Comparison of ENCODE assay signal across 23 cellular contexts in the genomic region with DNA sequence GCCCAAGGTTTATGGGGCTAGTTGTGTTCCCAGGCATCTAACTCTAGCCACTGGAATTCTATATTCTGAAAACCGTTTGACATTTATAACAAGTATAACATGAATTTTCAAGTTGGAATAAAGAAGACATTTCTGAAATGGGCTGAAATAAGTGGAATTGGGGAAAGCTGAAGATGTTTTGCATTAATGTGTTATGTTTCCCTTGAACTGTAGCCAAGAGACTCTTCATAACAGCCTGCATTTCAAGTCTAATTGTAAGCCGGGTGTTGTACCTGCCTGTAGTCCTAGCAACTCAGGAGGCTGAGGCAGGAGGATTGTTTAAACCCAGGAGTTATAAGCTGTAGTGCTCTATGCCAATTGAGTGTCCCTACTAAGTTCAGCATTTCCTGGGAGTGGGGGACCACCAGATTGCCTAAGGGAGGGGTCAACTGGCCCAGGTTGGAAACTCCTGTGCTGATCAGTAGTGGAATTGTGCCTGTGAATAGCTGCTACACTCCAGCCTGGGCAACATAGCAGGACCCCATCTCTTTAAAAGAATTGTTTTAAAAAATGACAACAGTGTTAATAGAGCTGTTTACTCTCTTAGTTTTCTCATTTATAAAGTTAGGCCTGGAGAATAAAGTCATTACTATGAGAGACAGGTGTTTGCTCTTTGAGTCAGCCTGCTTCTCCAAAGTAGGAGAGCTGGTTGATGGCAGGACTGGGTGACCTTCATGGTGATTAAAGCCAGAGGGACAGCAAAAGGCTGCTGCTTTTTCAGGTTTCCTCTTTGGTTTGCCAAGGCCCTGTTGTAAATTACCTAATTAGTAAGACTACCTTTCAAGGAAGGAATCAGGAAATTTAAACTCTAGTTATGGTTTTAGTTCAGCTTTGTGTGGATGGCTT.
DNase-seq lines count a peak whose midpoint lies in the region; ATAC-seq and TF ChIP-seq lines count a peak whose summit lies in the region.
"Had no signal": no experiment of that assay in that cellular context is flagged by ENCODE, and none has a peak within 500 bp of the region (broad histone marks: within the 10 kb centered on the region; RNA-seq: fewer than 3 reads in every experiment).

No MANE protein-coding gene starts in this region.

- no peak overlapping the region for H3K4me2 ChIP-seq in mammary epithelial cell (ENCODE audit: insufficient read depth, low read depth, low read length)

- no peak overlapping the region for H3K9ac ChIP-seq in mammary epithelial cell (ENCODE audit: insufficient read depth, low read length)

- H3K9me3 ChIP-seq in breast epithelium (no peaks in the 10 kb centered on the region), mammary epithelial cell (replicated peaks; ENCODE audit: insufficient read depth, low read length) (no peaks in the 10 kb centered on the region), esophagus squamous epithelium (no peaks in the 10 kb centered on the region), psoas muscle (no peaks in the 10 kb centered on the region), sigmoid colon (no peaks in the 10 kb centered on the region)
- H3K9me3 ChIP-seq: testis, uterus had no signal

- CTCF ChIA-PET in mammary epithelial cell (lab: Charles Lee; ENCODE audit: low non-redundant PET) = no interaction called here

- TF ChIP-seq POLR2A in breast epithelium (IDR thresholded peaks at IDR 0.05) (no peak), esophagus squamous epithelium (IDR thresholded peaks at IDR 0.05) (no peak), sigmoid colon (IDR thresholded peaks at IDR 0.05) (no peak)

- 100% methylated on average over 2 of the region's 2 CpGs for WGBS in mammary epithelial cell (ENCODE audit: low coverage, missing lambda C conversion rate)
- WGBS in esophagus squamous epithelium, 2 donors = 81 to 84% methylated on average over 2 of the region's 2 CpGs
- WGBS in psoas muscle, 3 donors = 79 to 91% (median 87%) methylated on average over 2 of the region's 2 CpGs
- WGBS in sigmoid colon, 2 donors = 87 to 90% methylated on average over 2 of the region's 2 CpGs

- dilution Hi-C loops in mammary epithelial cell (cut with HindIII; ENCODE audit: low sequenced_read_pairs) = no loop called here

- TF ChIP-seq CTCF in breast epithelium (IDR thresholded peaks at IDR 0.05) (no peak), mammary epithelial cell (conservative IDR thresholded peaks at IDR 0.05 in 1 of 2, IDR thresholded peaks at IDR 0.05 in 1 of 2; ENCODE audit: extremely low read depth in 1 of 2, insufficient read depth in 1 of 2, low read depth in 1 of 2, low read length in 2 of 2) (no peak), esophagus squamous epithelium (IDR thresholded peaks at IDR 0.05) (no peak), mesothelial cell of epicardium (IDR thresholded peaks at IDR 0.05; ENCODE audit: unreplicated experiment) (no peak), psoas muscle (IDR thresholded peaks at IDR 0.05) (no peak), sigmoid colon (IDR thresholded peaks at IDR 0.05) (no peak)

- peaks cover 10% of the 10 kb centered on the region for H3K4me1 Mint-ChIP-seq in mesothelial cell of epicardium
- H3K4me1 Mint-ChIP-seq: immature natural killer cell had no signal

- H3K79me2 ChIP-seq in mammary epithelial cell (ENCODE audit: insufficient read depth, low read length) = peaks cover 37% of the 10 kb centered on the region

- H3K4me3 ChIP-seq in breast epithelium = no peak overlapping the region
- no peak overlapping the region for H3K4me3 ChIP-seq in mammary epithelial cell (replicated peaks in 1 of 3; ENCODE audit: insufficient read depth in 1 of 3, low read depth in 2 of 3, low read length in 3 of 3)
- no peak overlapping the region for H3K4me3 ChIP-seq in esophagus squamous epithelium
- no peak overlapping the region for H3K4me3 ChIP-seq in psoas muscle
- no peak overlapping the region for H3K4me3 ChIP-seq in sigmoid colon
- H3K4me3 ChIP-seq: lung, testis, uterus had no signal

- H3K4me1 ChIP-seq in breast epithelium (no peaks in the 10 kb centered on the region), mammary epithelial cell (ENCODE audit: insufficient read depth, low read length) (peaks cover 10% of the 10 kb centered on the region), esophagus squamous epithelium (peaks cover 0 to 35% (median 0%) of the 10 kb centered on the region in 3 donors), psoas muscle (no peaks in the 10 kb centered on the region), sigmoid colon (peaks cover 0 to 27% (median 11%) of the 10 kb centered on the region in 4 donors)
- H3K4me1 ChIP-seq: uterus had no signal

- H3K36me3 Mint-ChIP-seq in mesothelial cell of epicardium = peaks cover 6% of the 10 kb centered on the region
- H3K36me3 Mint-ChIP-seq: immature natural killer cell had no signal

- H3K27ac Mint-ChIP-seq in mesothelial cell of epicardium = peak overlapping the region; percentile 79
- H3K27ac Mint-ChIP-seq: activated naive CD4-positive, alpha-beta T cell treated with anti-CD3 and anti-CD28 coated beads, Interleukin-2, amount 50 U/mL, for 24 hours; activated T-helper 1 cell treated with anti-CD3 and anti-CD28 coated beads, Interleukin-12 subunit alpha, Interleukin-12 subunit beta, Interleukin-2, Interleukin-4 antibody, amounts not matched to agents 30 ng/mL and 10 ng/mL and 1 ng/mL, durations not matched to agents 14 hours and 24 hours and 36 hours had no signal

- H3K27ac ChIP-seq in breast epithelium = peak overlapping the region; percentile 19 to 26
- no peak overlapping the region for H3K27ac ChIP-seq in mammary epithelial cell (ENCODE audit: insufficient read depth, low read depth, low read length)
- peak overlapping the region in 3 of 4 donors; percentile 5 to 22 (median 16) for H3K27ac ChIP-seq in esophagus squamous epithelium
- H3K27ac ChIP-seq in psoas muscle = no peak overlapping the region
- H3K27ac ChIP-seq in sigmoid colon = no peak overlapping the region
- H3K27ac ChIP-seq: C4-2B, testis, uterus had no signal

- H3K27me3 Mint-ChIP-seq in mesothelial cell of epicardium (ENCODE audit: low read depth) = no peaks in the 10 kb centered on the region
- H3K27me3 Mint-ChIP-seq: activated naive CD4-positive, alpha-beta T cell treated with anti-CD3 and anti-CD28 coated beads, Interleukin-2, amount 50 U/mL, for 24 hours had no signal

- in situ Hi-C loops in mammary epithelial cell (cut with MboI; ENCODE audit: low sequenced_read_pairs in 2 of 2) = no loop called here

- H2AFZ ChIP-seq in mammary epithelial cell (ENCODE audit: low read depth, low read length) = no peak overlapping the region

- H3K27me3 ChIP-seq in breast epithelium (no peaks in the 10 kb centered on the region), mammary epithelial cell (ENCODE audit: insufficient read depth, low read length) (no peaks in the 10 kb centered on the region), esophagus squamous epithelium (no peaks in the 10 kb centered on the region), psoas muscle (ENCODE audit: insufficient read depth in 3 of 3, low read length in 2 of 3) (no peaks in the 10 kb centered on the region), sigmoid colon (no peaks in the 10 kb centered on the region)
- H3K27me3 ChIP-seq: testis, uterus had no signal

- peaks cover 10% of the 10 kb centered on the region for H3K9me3 Mint-ChIP-seq in mesothelial cell of epicardium
- H3K9me3 Mint-ChIP-seq: activated naive CD4-positive, alpha-beta T cell treated with anti-CD3 and anti-CD28 coated beads, Interleukin-2, amount 50 U/mL, for 24 hours; activated T-helper 1 cell treated with anti-CD3 and anti-CD28 coated beads, Interleukin-12 subunit alpha, Interleukin-12 subunit beta, Interleukin-2, Interleukin-4 antibody, amounts not matched to agents 30 ng/mL and 10 ng/mL and 1 ng/mL, durations not matched to agents 14 hours and 24 hours and 36 hours; immature natural killer cell had no signal

- no peaks in the 10 kb centered on the region for H3K36me3 ChIP-seq in breast epithelium
- H3K36me3 ChIP-seq in mammary epithelial cell (ENCODE audit: insufficient read depth, low read length) = no peaks in the 10 kb centered on the region
- no peaks in the 10 kb centered on the region for H3K36me3 ChIP-seq in esophagus squamous epithelium
- no peaks in the 10 kb centered on the region for H3K36me3 ChIP-seq in psoas muscle (ENCODE audit: insufficient read depth in 1 of 2, low read depth in 1 of 2)
- H3K36me3 ChIP-seq in sigmoid colon = no peaks in the 10 kb centered on the region
- H3K36me3 ChIP-seq: uterus had no signal

- H4K20me1 ChIP-seq in mammary epithelial cell (ENCODE audit: insufficient read depth, low read length) = no peaks in the 10 kb centered on the region

- H3K4me3 Mint-ChIP-seq in mesothelial cell of epicardium = no peak overlapping the region
- H3K4me3 Mint-ChIP-seq: activated naive CD4-positive, alpha-beta T cell treated with anti-CD3 and anti-CD28 coated beads, Interleukin-2, amount 50 U/mL, for 24 hours; activated T-helper 1 cell treated with anti-CD3 and anti-CD28 coated beads, Interleukin-12 subunit alpha, Interleukin-12 subunit beta, Interleukin-2, Interleukin-4 antibody, amounts not matched to agents 30 ng/mL and 10 ng/mL and 1 ng/mL, durations not matched to agents 14 hours and 24 hours and 36 hours; immature natural killer cell had no signal

- ATAC-seq in psoas muscle = no peak
- ATAC-seq: HCT116 had no signal

- DNase-seq in breast epithelium (ENCODE audit: low spot score in 2 of 2) = no peak
- DNase-seq in mammary epithelial cell = no peak
- no peak for DNase-seq in esophagus squamous epithelium (lab: John Stamatoyannopoulos, UW)
- DNase-seq in mesothelial cell of epicardium (ENCODE audit: low spot score in 2 of 2, unreplicated experiment in 2 of 2) = no peak
- DNase-seq in NCI-H146 (lab: John Stamatoyannopoulos, UW) = no peak
- no peak for DNase-seq in psoas muscle
- no peak for DNase-seq in sigmoid colon
- no peak for DNase-seq in cortex of kidney (lab: John Stamatoyannopoulos, UW)
- DNase-seq: anterior cingulate cortex; immature natural killer cell; Karpas-422; NCI-H1436 treated with DMSO at 0.1 percent for 48 hours; NCI-H510A treated with DMSO at 0.1 percent for 48 hours; stimulated activated CD4-positive, alpha-beta T cell treated with anti-CD3 and anti-CD28 coated beads, Interleukin-4, amount 100 ng/mL, for 24 hours; stimulated activated naive CD4-positive, alpha-beta T cell; T-helper 1 cell; testis; uterus had no signal

- TF ChIP-seq EP300 in sigmoid colon (IDR thresholded peaks at IDR 0.05) = no peak

- BruUV-seq in mammary epithelial cell (replicated peaks; lab: Mats Ljungman, UMichigan) = no TSS peak

- intact Hi-C loops in breast epithelium (cut with DNase I; ENCODE audit: low total_unique reads) (no loop called here), mammary epithelial cell (cut with micrococcal nuclease) (no loop called here), esophagus squamous epithelium (cut with DNase I) (no loop called here), psoas muscle (cut with DNase I) (no loop called here), sigmoid colon (cut with DNase I) (no loop called here)

Comparison
In these comparisons a context has a peak if more than half of its experiments do, and no peak if none do; other contexts are left out.
1. H3K27ac ChIP-seq: peak in breast epithelium (2 of 2) and esophagus squamous epithelium (3 of 4); none in mammary epithelial cell (single experiment), psoas muscle (single experiment) and sigmoid colon (0 of 4).